18 cellular contexts compared by ENCODE assay signal in genomic region chrX:16725067-16725466, GRCh38. TPM values are rescaled to one million over a fixed set of nuclear protein-coding genes. Genes with fewer than 3 reads are reported as not detected.
DNase-seq lines count a peak whose midpoint lies in the region; ATAC-seq, FAIRE-seq and TF ChIP-seq lines count a peak whose summit lies in the region.
"Had no signal": no experiment of that assay in that cellular context is flagged by ENCODE, and none has a peak within 500 bp of the region (broad histone marks: within the 10 kb centered on the region; RNA-seq: fewer than 3 reads in every experiment).

No MANE protein-coding gene starts in this region.

- H3K9me3 ChIP-seq in A549 (no peaks in the 10 kb centered on the region), HEK293 (ENCODE audit: control insufficient read depth, insufficient read depth, low read depth, low read length) (no peaks in the 10 kb centered on the region), mucosa of rectum (ENCODE audit: control insufficient read depth in 2 of 2, low read length in 2 of 2) (no peaks in the 10 kb centered on the region), gastrocnemius medialis (no peaks in the 10 kb centered on the region), HAP-1 (peaks cover 6% of the 10 kb centered on the region; the same call in 1 of the 2 replicates)

- H3K27ac ChIP-seq in A549 (peak overlapping the region in 1 of 2 experiments; percentile 72; a peak in 1 of 6 replicates), HEK293 (ENCODE audit: extremely low read depth, low read depth, low read length) (no peak overlapping the region), mucosa of rectum (ENCODE audit: low read depth in 2 of 2, low read length in 2 of 2) (peak overlapping the region; percentile 35 to 46), gastrocnemius medialis (peak overlapping the region; percentile 73 to 95 (median 78))
- H3K27ac ChIP-seq: SK-N-MC had no signal

- H3K4me1 ChIP-seq in A549: peaks cover 53% of the 10 kb centered on the region
- H3K4me1 ChIP-seq in HEK293 (ENCODE audit: control insufficient read depth, insufficient read depth, low read length): no peaks in the 10 kb centered on the region; the same call in 1 of the 2 replicates
- H3K4me1 ChIP-seq in mucosa of rectum (ENCODE audit: control insufficient read depth in 2 of 2, insufficient read depth in 2 of 2, low read length in 2 of 2): peaks cover 3 to 12% of the 10 kb centered on the region in 2 donors
- H3K4me1 ChIP-seq in gastrocnemius medialis: peaks cover 10 to 44% of the 10 kb centered on the region in 2 donors
- H3K4me1 ChIP-seq in HAP-1: peaks cover 6% of the 10 kb centered on the region; the same call in 1 of the 2 replicates

- WGBS in A549 (ENCODE audit: missing lambda C conversion rate): 95% methylated on average over 7 of the region's 7 CpGs

- TF ChIP-seq EP300 in A549 (IDR thresholded peaks at IDR 0.05): no peak

- DNase-seq in A549 (ENCODE audit: low read depth in 1 of 2, low spot score in 1 of 2): no peak
- no peak for DNase-seq in gastrocnemius medialis
- DNase-seq in stimulated activated CD4-positive, alpha-beta T cell treated with anti-CD3 and anti-CD28 coated beads, Interleukin-12 subunit alpha, Interleukin-12 subunit beta, amount 100 ng/mL, for 4 hours: no peak
- DNase-seq in HAP-1 (ENCODE audit: low spot score in 2 of 2): no peak
- DNase-seq in UCSD-AML1 (lab: John Stamatoyannopoulos, UW; ENCODE audit: unreplicated experiment): no peak
- DNase-seq in stimulated activated CD4-positive, alpha-beta T cell treated with anti-CD3 and anti-CD28 coated beads, Interleukin-1b, Interleukin-23, amount 100 ng/mL, for 48 hours: no peak
- DNase-seq: CD8-positive, alpha-beta memory T cell; DND-41; HCEC 1CT; NCI-H1105; NCI-H2081; NCI-H510A; NCI-H774; SHP77 had no signal

- intact Hi-C loops in gastrocnemius medialis (cut with DNase I; ENCODE audit: low total_unique reads): no loop called here

- in situ Hi-C loops in gastrocnemius medialis (cut with MboI; ENCODE audit: low sequenced_read_pairs in 4 of 4) (loop anchor here in 1 of 4 donors (10.0 kb wide), 1 partner anchor 60 kb away; the partner anchor contains the start of gene TXLNG), HAP-1 (cut with MboI; ENCODE audit: low sequenced_read_pairs) (no loop called here)

- TF ChIP-seq POLR2A in A549 (IDR thresholded peaks at IDR 0.05; ENCODE audit: low read length) (no peak), gastrocnemius medialis (IDR thresholded peaks at IDR 0.05) (no peak)

- ATAC-seq in A549 (no peak), gastrocnemius medialis (no peak)

- TF ChIP-seq RAD21 in A549 (conservative IDR thresholded peaks at IDR 0.05 in 1 of 2, IDR thresholded peaks at IDR 0.05 in 1 of 2): no peak

- H3K4me2 ChIP-seq in A549: peak overlapping the region; percentile 77

- POLR2A ChIA-PET in A549 (lab: Yijun Ruan, JAX) (no interaction called here), HEK293 (lab: Yijun Ruan, JAX) (interaction anchor here (1.0 kb wide), 1 partner anchor 47 kb away, joined by 3 read pairs; no protein-coding TSS in a partner anchor)

- no peaks in the 10 kb centered on the region for H3K27me3 ChIP-seq in mucosa of rectum (ENCODE audit: control insufficient read depth in 2 of 2, insufficient read depth in 2 of 2, low read length in 2 of 2)
- H3K27me3 ChIP-seq in gastrocnemius medialis: no peaks in the 10 kb centered on the region
- H3K27me3 ChIP-seq in HAP-1 (ENCODE audit: low read depth): no peaks in the 10 kb centered on the region

- CTCF ChIA-PET in A549 (lab: Yijun Ruan, JAX): no interaction called here
- CTCF ChIA-PET in HEK293 (lab: Yijun Ruan, JAX): no interaction called here

- H3K36me3 ChIP-seq in HEK293 (ENCODE audit: control insufficient read depth in 2 of 2, insufficient read depth in 1 of 2, low read length in 2 of 2): peaks cover 8 to 13% of the 10 kb centered on the region in 2 experiments; a peak in 2 of 3 replicates
- no peaks in the 10 kb centered on the region for H3K36me3 ChIP-seq in mucosa of rectum (ENCODE audit: control insufficient read depth in 2 of 2, insufficient read depth in 2 of 2, low read length in 2 of 2)
- H3K36me3 ChIP-seq in gastrocnemius medialis: no peaks in the 10 kb centered on the region
- no peaks in the 10 kb centered on the region for H3K36me3 ChIP-seq in HAP-1 (replicated peaks)

- TF ChIP-seq CTCF in A549 (IDR thresholded peaks at IDR 0.05) (no peak), HEK293 (tag by site-specific recombination; IDR thresholded peaks at IDR 0.05) (no peak), gastrocnemius medialis (IDR thresholded peaks at IDR 0.05 in 4 of 5, conservative IDR thresholded peaks at IDR 0.05 in 1 of 5) (no peak)

- no peak overlapping the region for H3K9ac ChIP-seq in mucosa of rectum (ENCODE audit: low read depth in 1 of 2, low read length in 2 of 2)

- no peak for FAIRE-seq in A549 (lab: Jason Lieb, UNC)
- FAIRE-seq: A204.1 had no signal

- H3K4me3 ChIP-seq in A549: no peak overlapping the region
- H3K4me3 ChIP-seq in HEK293 (ENCODE audit: low read depth, low read length): no peak overlapping the region
- H3K4me3 ChIP-seq in mucosa of rectum (ENCODE audit: low read length in 2 of 2): no peak overlapping the region
- H3K4me3 ChIP-seq in gastrocnemius medialis: no peak overlapping the region
- H3K4me3 ChIP-seq in HAP-1: no peak overlapping the region
- H3K4me3 ChIP-seq: SK-N-MC had no signal

TF ChIP-seq in A549, 52 proteins besides CTCF, POLR2A, EP300 and RAD21 (continues in another document):
- TF ChIP-seq MYC (IDR thresholded peaks at IDR 0.05; ENCODE audit: borderline replicate concordance, low read length) (no peak), HDAC2 (IDR thresholded peaks at IDR 0.05) (no peak), FOXS1 (CRISPR knock-in tag; IDR thresholded peaks at IDR 0.05) (no peak), TP53 (CRISPR knock-in tag; IDR thresholded peaks at IDR 0.05) (no peak), POLR2AphosphoS2 (conservative IDR thresholded peaks at IDR 0.05; ENCODE audit: low read length) (no peak), HOXB5 (CRISPR knock-in tag; IDR thresholded peaks at IDR 0.05) (no peak), TFCP2L1 (CRISPR knock-in tag; IDR thresholded peaks at IDR 0.05) (no peak), KDM5A (IDR thresholded peaks at IDR 0.05) (no peak)
- TF ChIP-seq, protein P1, sequence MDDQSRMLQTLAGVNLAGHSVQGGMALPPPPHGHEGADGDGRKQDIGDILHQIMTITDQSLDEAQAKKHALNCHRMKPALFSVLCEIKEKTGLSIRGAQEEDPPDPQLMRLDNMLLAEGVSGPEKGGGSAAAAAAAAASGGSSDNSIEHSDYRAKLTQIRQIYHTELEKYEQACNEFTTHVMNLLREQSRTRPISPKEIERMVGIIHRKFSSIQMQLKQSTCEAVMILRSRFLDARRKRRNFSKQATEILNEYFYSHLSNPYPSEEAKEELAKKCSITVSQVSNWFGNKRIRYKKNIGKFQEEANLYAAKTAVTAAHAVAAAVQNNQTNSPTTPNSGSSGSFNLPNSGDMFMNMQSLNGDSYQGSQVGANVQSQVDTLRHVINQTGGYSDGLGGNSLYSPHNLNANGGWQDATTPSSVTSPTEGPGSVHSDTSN (IDR thresholded peaks at IDR 0.05): no peak
- TF ChIP-seq, protein P2, sequence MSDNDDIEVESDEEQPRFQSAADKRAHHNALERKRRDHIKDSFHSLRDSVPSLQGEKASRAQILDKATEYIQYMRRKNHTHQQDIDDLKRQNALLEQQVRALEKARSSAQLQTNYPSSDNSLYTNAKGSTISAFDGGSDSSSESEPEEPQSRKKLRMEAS (IDR thresholded peaks at IDR 0.05): no peak

TF ChIP-seq in HEK293, 187 proteins besides CTCF, POLR2A, EP300 and RAD21:
- TF ChIP-seq ZNF701 (tag by site-specific recombination; IDR thresholded peaks at IDR 0.05) (no peak), ZNF121 (tag by site-specific recombination; IDR thresholded peaks at IDR 0.05) (0 out of 2 replicates have a peak, but pooled peaks have one; percentile 22)
- TF ChIP-seq, protein P3, sequence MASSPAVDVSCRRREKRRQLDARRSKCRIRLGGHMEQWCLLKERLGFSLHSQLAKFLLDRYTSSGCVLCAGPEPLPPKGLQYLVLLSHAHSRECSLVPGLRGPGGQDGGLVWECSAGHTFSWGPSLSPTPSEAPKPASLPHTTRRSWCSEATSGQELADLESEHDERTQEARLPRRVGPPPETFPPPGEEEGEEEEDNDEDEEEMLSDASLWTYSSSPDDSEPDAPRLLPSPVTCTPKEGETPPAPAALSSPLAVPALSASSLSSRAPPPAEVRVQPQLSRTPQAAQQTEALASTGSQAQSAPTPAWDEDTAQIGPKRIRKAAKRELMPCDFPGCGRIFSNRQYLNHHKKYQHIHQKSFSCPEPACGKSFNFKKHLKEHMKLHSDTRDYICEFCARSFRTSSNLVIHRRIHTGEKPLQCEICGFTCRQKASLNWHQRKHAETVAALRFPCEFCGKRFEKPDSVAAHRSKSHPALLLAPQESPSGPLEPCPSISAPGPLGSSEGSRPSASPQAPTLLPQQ (tag by site-specific recombination; IDR thresholded peaks at IDR 0.05): no peak

RNA-seq across cellular contexts. Expression of gene SYAP1, which starts 5.7 kb away (rescaled TPM):
- 15.7 and 18.9 TPM in 2 replicates for polyA plus RNA-seq in A549 (2011; rRNA removed)
- 7.6 and 7.7 TPM in 2 replicates for polyA plus RNA-seq in A549 (2012; cell fraction: cytosol; rRNA removed)
- polyA plus RNA-seq in A549 (2012; cell fraction: nucleus; rRNA removed): 2.5 and 4.1 TPM in 2 replicates
- polyA plus RNA-seq in A549 (2017; fragmentation: RNase III; extraction: RNeasy Plus Mini Kit Qiagen cat#74134 plus additional on column Dnase treatment): 20.6 to 21.1 TPM (median 20.9 TPM) in 3 replicates
- polyA minus RNA-seq in A549 (2011; rRNA and poly(A)+ RNA removed): 8.1 and 9.6 TPM in 2 replicates
- total RNA-seq in gastrocnemius medialis: 10 to 100 TPM; 10.6 to 26.4 (median 16.9) TPM

RNA-seq across cellular contexts. Expression of gene CTPS2, which starts 12.6 kb away (rescaled TPM):
- polyA plus RNA-seq in A549 (2011; rRNA removed): 16.8 and 18.5 TPM in 2 replicates
- polyA plus RNA-seq in A549 (2012; cell fraction: cytosol; rRNA removed): 3.5 and 3.8 TPM in 2 replicates
- 4.4 and 7.5 TPM in 2 replicates for polyA plus RNA-seq in A549 (2012; cell fraction: nucleus; rRNA removed)
- 10.8 to 11.5 TPM (median 11.1 TPM) in 3 replicates for polyA plus RNA-seq in A549 (2017; fragmentation: RNase III; extraction: RNeasy Plus Mini Kit Qiagen cat#74134 plus additional on column Dnase treatment)
- 13.9 TPM in 2 replicates for polyA minus RNA-seq in A549 (2011; rRNA and poly(A)+ RNA removed)
- 1 to 10 TPM; 2.0 to 3.8 (median 2.8) TPM for total RNA-seq in gastrocnemius medialis
